Comparison of ENCODE assay signal across 1 cellular context in the genomic region with DNA sequence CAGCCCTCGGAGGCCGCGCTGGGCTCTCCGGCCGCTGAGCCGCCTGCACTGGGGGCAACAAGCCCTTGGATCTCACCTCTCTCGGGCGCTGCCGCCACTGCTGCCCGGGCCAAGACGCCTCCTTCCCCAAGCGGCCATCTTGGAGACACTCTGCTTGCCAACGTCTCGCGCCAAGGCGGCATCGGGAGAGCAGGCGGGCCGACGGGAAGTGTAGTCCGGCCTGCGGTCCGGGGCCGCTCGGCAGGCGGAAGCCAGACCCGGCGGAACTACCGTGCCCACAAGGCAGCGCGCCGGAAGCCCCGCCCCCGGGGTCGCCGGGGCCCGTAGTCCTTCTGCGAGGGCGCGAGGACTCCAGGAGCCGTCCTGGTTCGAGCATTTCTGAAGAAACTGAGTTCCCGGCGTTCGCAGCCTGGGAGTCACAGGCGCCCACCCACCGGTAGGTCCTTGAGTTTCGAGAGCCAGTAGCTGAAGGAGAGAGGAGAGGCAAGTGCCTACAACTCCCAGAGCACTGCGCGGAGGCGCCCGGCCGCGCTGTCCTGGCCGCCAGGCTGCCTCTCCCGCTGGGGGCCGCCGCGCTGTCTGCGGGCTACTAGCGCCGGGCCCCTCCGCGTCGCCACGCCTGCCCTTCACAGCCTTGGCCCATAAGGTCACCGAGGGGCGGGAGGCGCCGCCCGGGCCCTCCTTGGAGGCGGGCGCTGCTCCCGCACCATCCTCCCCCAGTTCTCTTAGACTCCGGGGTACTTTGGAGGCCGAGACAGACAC.
TF ChIP-seq lines count a peak whose summit lies in the region.

A gene with protein sequence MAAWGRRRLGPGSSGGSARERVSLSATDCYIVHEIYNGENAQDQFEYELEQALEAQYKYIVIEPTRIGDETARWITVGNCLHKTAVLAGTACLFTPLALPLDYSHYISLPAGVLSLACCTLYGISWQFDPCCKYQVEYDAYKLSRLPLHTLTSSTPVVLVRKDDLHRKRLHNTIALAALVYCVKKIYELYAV (minus strand): TSS at position 147 of the 762 bp plus-strand sequence. CDS start 9 bp downstream, at position 138.

TF ChIP-seq in GM12878, 131 proteins besides CTCF, POLR2A, EP300 and RAD21 (continued from another document):
- TF ChIP-seq, protein P1, sequence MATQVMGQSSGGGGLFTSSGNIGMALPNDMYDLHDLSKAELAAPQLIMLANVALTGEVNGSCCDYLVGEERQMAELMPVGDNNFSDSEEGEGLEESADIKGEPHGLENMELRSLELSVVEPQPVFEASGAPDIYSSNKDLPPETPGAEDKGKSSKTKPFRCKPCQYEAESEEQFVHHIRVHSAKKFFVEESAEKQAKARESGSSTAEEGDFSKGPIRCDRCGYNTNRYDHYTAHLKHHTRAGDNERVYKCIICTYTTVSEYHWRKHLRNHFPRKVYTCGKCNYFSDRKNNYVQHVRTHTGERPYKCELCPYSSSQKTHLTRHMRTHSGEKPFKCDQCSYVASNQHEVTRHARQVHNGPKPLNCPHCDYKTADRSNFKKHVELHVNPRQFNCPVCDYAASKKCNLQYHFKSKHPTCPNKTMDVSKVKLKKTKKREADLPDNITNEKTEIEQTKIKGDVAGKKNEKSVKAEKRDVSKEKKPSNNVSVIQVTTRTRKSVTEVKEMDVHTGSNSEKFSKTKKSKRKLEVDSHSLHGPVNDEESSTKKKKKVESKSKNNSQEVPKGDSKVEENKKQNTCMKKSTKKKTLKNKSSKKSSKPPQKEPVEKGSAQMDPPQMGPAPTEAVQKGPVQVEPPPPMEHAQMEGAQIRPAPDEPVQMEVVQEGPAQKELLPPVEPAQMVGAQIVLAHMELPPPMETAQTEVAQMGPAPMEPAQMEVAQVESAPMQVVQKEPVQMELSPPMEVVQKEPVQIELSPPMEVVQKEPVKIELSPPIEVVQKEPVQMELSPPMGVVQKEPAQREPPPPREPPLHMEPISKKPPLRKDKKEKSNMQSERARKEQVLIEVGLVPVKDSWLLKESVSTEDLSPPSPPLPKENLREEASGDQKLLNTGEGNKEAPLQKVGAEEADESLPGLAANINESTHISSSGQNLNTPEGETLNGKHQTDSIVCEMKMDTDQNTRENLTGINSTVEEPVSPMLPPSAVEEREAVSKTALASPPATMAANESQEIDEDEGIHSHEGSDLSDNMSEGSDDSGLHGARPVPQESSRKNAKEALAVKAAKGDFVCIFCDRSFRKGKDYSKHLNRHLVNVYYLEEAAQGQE (IDR thresholded peaks at IDR 0.05; ENCODE audit: low read depth, low read length), result no peak
- TF ChIP-seq SP1 (IDR thresholded peaks at IDR 0.05; ENCODE audit: low read depth, low read length) (peak; percentile 35), KAT2A (conservative IDR thresholded peaks at IDR 0.05; ENCODE audit: control insufficient read depth, low read depth, low read length) (no peak), RCOR1 (conservative IDR thresholded peaks at IDR 0.05; ENCODE audit: low read depth, low read length) (peak; percentile 59; the same call in 1 of the 2 replicates), TARDBP (IDR thresholded peaks at IDR 0.05; ENCODE audit: borderline replicate concordance) (peak; percentile 92; the same call in 1 of the 2 replicates), BACH1 (IDR thresholded peaks at IDR 0.05; ENCODE audit: borderline replicate concordance) (0 out of 2 replicates have a peak, but pooled peaks have one; percentile 40), SREBF1 (IDR thresholded peaks at IDR 0.05; ENCODE audit: low read length) (peak; percentile 88), ZNF217 (IDR thresholded peaks at IDR 0.05) (no peak), TAF1 (IDR thresholded peaks at IDR 0.05; ENCODE audit: borderline replicate concordance, low read depth, low read length) (peak; percentile 97), YBX1 (IDR thresholded peaks at IDR 0.05) (no peak), EGR1 (IDR thresholded peaks at IDR 0.05; ENCODE audit: borderline replicate concordance in 1 of 2, low read depth in 2 of 2, low read length in 2 of 2) (peak in 1 of 2 experiments; percentile 38; a peak in 2 of 3 replicates), POLR2AphosphoS5 (IDR thresholded peaks at IDR 0.05; ENCODE audit: low read length) (peak; percentile 71; the same call in 1 of the 2 replicates), RBBP5 (conservative IDR thresholded peaks at IDR 0.05) (no peak), NFIC (IDR thresholded peaks at IDR 0.05; ENCODE audit: low read depth, low read length) (no peak), ZNF207 (IDR thresholded peaks at IDR 0.05; ENCODE audit: borderline replicate concordance) (peak; percentile 86; the same call in 1 of the 2 replicates), WRNIP1 (IDR thresholded peaks at IDR 0.05; ENCODE audit: borderline replicate concordance, low read depth, low read length) (no peak), ETV6 (conservative IDR thresholded peaks at IDR 0.05 in 1 of 2, IDR thresholded peaks at IDR 0.05 in 1 of 2; ENCODE audit: borderline replicate concordance in 1 of 2, low read depth in 1 of 2) (no peak), FOXK2 (IDR thresholded peaks at IDR 0.05) (no peak), RELA (IDR thresholded peaks at IDR 0.05; ENCODE audit: borderline replicate concordance, partially characterized antibody) (peak; percentile 50), HCFC1 (IDR thresholded peaks at IDR 0.05; ENCODE audit: low read length) (peak; percentile 97), GABPA (IDR thresholded peaks at IDR 0.05; ENCODE audit: low read depth) (peak; percentile 78), MXI1 (IDR thresholded peaks at IDR 0.05; ENCODE audit: low read depth, low read length) (no peak), KLF5 (IDR thresholded peaks at IDR 0.05; ENCODE audit: partially characterized antibody) (peak; percentile 50), ZNF384 (IDR thresholded peaks at IDR 0.05; ENCODE audit: borderline replicate concordance, low read depth, low read length) (no peak), SMARCA5 (IDR thresholded peaks at IDR 0.05) (peak; percentile 79), TCF3 (IDR thresholded peaks at IDR 0.05; ENCODE audit: borderline replicate concordance, insufficient read depth, low read depth, low read length) (no peak), IKZF2 (IDR thresholded peaks at IDR 0.05) (no peak), HDAC2 (IDR thresholded peaks at IDR 0.05) (no peak), RUNX3 (IDR thresholded peaks at IDR 0.05; ENCODE audit: low read length) (peak; percentile 62), ZNF24 (IDR thresholded peaks at IDR 0.05) (no peak), CHD2 (IDR thresholded peaks at IDR 0.05; ENCODE audit: borderline replicate concordance, low read depth, low read length) (peak; percentile 98), EZH2 (IDR thresholded peaks at IDR 0.05; ENCODE audit: borderline replicate concordance, control insufficient read depth, low read depth, low read length) (no peak), YY1 (IDR thresholded peaks at IDR 0.05; ENCODE audit: low read depth, low read length) (peak; percentile 97), ASH2L (IDR thresholded peaks at IDR 0.05; ENCODE audit: borderline replicate concordance, low read depth) (no peak)
- TF ChIP-seq, protein P2, sequence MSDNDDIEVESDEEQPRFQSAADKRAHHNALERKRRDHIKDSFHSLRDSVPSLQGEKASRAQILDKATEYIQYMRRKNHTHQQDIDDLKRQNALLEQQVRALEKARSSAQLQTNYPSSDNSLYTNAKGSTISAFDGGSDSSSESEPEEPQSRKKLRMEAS (IDR thresholded peaks at IDR 0.05; ENCODE audit: low read depth, low read length), result peak; percentile 12; the same call in 1 of the 2 replicates
- TF ChIP-seq, protein P3, sequence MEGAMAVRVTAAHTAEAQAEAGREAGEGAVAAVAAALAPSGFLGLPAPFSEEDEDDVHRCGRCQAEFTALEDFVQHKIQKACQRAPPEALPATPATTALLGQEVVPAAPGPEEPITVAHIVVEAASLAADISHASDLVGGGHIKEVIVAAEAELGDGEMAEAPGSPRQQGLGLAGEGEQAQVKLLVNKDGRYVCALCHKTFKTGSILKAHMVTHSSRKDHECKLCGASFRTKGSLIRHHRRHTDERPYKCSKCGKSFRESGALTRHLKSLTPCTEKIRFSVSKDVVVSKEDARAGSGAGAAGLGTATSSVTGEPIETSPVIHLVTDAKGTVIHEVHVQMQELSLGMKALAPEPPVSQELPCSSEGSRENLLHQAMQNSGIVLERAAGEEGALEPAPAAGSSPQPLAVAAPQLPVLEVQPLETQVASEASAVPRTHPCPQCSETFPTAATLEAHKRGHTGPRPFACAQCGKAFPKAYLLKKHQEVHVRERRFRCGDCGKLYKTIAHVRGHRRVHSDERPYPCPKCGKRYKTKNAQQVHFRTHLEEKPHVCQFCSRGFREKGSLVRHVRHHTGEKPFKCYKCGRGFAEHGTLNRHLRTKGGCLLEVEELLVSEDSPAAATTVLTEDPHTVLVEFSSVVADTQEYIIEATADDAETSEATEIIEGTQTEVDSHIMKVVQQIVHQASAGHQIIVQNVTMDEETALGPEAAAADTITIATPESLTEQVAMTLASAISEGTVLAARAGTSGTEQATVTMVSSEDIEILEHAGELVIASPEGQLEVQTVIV (IDR thresholded peaks at IDR 0.05; ENCODE audit: borderline replicate concordance, partially characterized antibody), result peak; percentile 55
- TF ChIP-seq, protein P4, sequence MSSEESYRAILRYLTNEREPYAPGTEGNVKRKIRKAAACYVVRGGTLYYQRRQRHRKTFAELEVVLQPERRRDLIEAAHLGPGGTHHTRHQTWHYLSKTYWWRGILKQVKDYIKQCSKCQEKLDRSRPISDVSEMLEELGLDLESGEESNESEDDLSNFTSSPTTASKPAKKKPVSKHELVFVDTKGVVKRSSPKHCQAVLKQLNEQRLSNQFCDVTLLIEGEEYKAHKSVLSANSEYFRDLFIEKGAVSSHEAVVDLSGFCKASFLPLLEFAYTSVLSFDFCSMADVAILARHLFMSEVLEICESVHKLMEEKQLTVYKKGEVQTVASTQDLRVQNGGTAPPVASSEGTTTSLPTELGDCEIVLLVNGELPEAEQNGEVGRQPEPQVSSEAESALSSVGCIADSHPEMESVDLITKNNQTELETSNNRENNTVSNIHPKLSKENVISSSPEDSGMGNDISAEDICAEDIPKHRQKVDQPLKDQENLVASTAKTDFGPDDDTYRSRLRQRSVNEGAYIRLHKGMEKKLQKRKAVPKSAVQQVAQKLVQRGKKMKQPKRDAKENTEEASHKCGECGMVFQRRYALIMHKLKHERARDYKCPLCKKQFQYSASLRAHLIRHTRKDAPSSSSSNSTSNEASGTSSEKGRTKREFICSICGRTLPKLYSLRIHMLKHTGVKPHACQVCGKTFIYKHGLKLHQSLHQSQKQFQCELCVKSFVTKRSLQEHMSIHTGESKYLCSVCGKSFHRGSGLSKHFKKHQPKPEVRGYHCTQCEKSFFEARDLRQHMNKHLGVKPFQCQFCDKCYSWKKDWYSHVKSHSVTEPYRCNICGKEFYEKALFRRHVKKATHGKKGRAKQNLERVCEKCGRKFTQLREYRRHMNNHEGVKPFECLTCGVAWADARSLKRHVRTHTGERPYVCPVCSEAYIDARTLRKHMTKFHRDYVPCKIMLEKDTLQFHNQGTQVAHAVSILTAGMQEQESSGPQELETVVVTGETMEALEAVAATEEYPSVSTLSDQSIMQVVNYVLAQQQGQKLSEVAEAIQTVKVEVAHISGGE (CRISPR knock-in tag; IDR thresholded peaks at IDR 0.05), result no peak
- TF ChIP-seq, protein P5, sequence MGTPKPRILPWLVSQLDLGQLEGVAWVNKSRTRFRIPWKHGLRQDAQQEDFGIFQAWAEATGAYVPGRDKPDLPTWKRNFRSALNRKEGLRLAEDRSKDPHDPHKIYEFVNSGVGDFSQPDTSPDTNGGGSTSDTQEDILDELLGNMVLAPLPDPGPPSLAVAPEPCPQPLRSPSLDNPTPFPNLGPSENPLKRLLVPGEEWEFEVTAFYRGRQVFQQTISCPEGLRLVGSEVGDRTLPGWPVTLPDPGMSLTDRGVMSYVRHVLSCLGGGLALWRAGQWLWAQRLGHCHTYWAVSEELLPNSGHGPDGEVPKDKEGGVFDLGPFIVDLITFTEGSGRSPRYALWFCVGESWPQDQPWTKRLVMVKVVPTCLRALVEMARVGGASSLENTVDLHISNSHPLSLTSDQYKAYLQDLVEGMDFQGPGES (IDR thresholded peaks at IDR 0.05), result no peak
- TF ChIP-seq, protein P6, sequence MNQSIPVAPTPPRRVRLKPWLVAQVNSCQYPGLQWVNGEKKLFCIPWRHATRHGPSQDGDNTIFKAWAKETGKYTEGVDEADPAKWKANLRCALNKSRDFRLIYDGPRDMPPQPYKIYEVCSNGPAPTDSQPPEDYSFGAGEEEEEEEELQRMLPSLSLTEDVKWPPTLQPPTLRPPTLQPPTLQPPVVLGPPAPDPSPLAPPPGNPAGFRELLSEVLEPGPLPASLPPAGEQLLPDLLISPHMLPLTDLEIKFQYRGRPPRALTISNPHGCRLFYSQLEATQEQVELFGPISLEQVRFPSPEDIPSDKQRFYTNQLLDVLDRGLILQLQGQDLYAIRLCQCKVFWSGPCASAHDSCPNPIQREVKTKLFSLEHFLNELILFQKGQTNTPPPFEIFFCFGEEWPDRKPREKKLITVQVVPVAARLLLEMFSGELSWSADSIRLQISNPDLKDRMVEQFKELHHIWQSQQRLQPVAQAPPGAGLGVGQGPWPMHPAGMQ (IDR thresholded peaks at IDR 0.05; ENCODE audit: borderline replicate concordance), result peak; percentile 40; the same call in 1 of the 2 replicates
- TF ChIP-seq, protein P7, sequence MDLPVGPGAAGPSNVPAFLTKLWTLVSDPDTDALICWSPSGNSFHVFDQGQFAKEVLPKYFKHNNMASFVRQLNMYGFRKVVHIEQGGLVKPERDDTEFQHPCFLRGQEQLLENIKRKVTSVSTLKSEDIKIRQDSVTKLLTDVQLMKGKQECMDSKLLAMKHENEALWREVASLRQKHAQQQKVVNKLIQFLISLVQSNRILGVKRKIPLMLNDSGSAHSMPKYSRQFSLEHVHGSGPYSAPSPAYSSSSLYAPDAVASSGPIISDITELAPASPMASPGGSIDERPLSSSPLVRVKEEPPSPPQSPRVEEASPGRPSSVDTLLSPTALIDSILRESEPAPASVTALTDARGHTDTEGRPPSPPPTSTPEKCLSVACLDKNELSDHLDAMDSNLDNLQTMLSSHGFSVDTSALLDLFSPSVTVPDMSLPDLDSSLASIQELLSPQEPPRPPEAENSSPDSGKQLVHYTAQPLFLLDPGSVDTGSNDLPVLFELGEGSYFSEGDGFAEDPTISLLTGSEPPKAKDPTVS (IDR thresholded peaks at IDR 0.05; ENCODE audit: low read depth, low read length), result 0 out of 2 replicates have a peak, but pooled peaks have one; percentile 15
- TF ChIP-seq, protein P8, sequence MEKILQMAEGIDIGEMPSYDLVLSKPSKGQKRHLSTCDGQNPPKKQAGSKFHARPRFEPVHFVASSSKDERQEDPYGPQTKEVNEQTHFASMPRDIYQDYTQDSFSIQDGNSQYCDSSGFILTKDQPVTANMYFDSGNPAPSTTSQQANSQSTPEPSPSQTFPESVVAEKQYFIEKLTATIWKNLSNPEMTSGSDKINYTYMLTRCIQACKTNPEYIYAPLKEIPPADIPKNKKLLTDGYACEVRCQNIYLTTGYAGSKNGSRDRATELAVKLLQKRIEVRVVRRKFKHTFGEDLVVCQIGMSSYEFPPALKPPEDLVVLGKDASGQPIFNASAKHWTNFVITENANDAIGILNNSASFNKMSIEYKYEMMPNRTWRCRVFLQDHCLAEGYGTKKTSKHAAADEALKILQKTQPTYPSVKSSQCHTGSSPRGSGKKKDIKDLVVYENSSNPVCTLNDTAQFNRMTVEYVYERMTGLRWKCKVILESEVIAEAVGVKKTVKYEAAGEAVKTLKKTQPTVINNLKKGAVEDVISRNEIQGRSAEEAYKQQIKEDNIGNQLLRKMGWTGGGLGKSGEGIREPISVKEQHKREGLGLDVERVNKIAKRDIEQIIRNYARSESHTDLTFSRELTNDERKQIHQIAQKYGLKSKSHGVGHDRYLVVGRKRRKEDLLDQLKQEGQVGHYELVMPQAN (conservative IDR thresholded peaks at IDR 0.05), result peak; percentile 72
